11 cellular contexts compared by ENCODE assay signal in the genomic region with DNA sequence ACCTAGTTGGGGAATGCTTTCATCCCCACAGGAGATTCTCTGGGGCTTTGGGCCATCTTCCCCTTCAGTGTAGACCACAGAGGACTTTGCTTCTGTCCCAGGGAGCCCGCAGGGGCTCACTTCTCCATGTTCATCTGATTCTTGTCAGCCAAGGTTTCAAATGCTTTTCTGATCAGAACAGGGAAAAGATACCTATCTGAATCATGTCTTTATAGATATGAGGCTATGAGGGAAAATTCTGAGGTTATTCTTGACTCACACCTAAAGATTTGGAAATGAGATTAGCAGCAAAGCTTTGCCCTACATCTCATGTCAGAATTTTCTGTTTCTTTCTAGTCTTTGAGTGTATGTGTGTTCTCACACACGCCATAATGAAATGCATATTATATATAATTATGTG. TPM values are rescaled to one million over a fixed set of nuclear protein-coding genes. Genes with fewer than 3 reads are reported as not detected.
A peak's percentile ranks its signal among the peaks of the same experiment; 100 is the strongest.
DNase-seq lines count a peak whose midpoint lies in the region; ATAC-seq and TF ChIP-seq lines count a peak whose summit lies in the region.
"Had no signal": no experiment of that assay in that cellular context is flagged by ENCODE, and none has a peak within 500 bp of the region (broad histone marks: within the 10 kb centered on the region; RNA-seq: fewer than 3 reads in every experiment).

No MANE protein-coding gene starts in this region.

- DNase-seq in naive thymus-derived CD8-positive, alpha-beta T cell, result no peak
- no peak for DNase-seq in RKO (ENCODE audit: low spot score)
- no peak for DNase-seq in SIG-M5 (lab: John Stamatoyannopoulos, UW)
- DNase-seq in NCI-H446 (lab: John Stamatoyannopoulos, UW), result no peak
- DNase-seq: amniotic stem cell, NCI-H1105 treated with DMSO at 0.1 percent for 48 hours, PC-9 had no signal

- H3K9me3 ChIP-seq in SU-DHL-6 (ENCODE audit: insufficient read depth, low read length), result no peaks in the 10 kb centered on the region

- no peak overlapping the region for H3K9ac ChIP-seq in SU-DHL-6 (ENCODE audit: low read length)

- peak; percentile 15 for ATAC-seq in GM18519 (IDR thresholded peaks at IDR 0.05; ENCODE audit: low FRiP score, unreplicated experiment)
- ATAC-seq in HG02610 (IDR thresholded peaks at IDR 0.05; ENCODE audit: unreplicated experiment), result peak; percentile 8
- ATAC-seq in naive thymus-derived CD8-positive, alpha-beta T cell, result peak in 1 of 2 donors; percentile 20

- no peaks in the 10 kb centered on the region for H3K9me3 Mint-ChIP-seq in naive thymus-derived CD8-positive, alpha-beta T cell

- no peaks in the 10 kb centered on the region for H3K9me2 ChIP-seq in SU-DHL-6 (replicated peaks; ENCODE audit: insufficient read depth, low read length)

- H3K4me1 Mint-ChIP-seq in naive thymus-derived CD8-positive, alpha-beta T cell, result peaks cover 42 to 84% (median 75%) of the 10 kb centered on the region in 4 donors

- peaks cover 32% of the 10 kb centered on the region for H3F3A ChIP-seq in SU-DHL-6 (ENCODE audit: insufficient read depth)

- H3K4me2 ChIP-seq in SU-DHL-6 (ENCODE audit: low read depth, low read length, poor library complexity, severe bottlenecking), result no peak overlapping the region
- H3K4me2 ChIP-seq: PC-9 had no signal

- H3K27ac ChIP-seq in SU-DHL-6 (ENCODE audit: low read depth, low read length), result peak overlapping the region; percentile 32; the same call in 1 of the 2 replicates
- H3K27ac ChIP-seq: HL-60, PC-9 had no signal

- peaks cover 63% of the 10 kb centered on the region for H3K36me3 ChIP-seq in SU-DHL-6 (ENCODE audit: low read length)

- H3K27me3 Mint-ChIP-seq in naive thymus-derived CD8-positive, alpha-beta T cell, result no peaks in the 10 kb centered on the region

- H3K79me2 ChIP-seq in SU-DHL-6 (ENCODE audit: insufficient read depth, low read length), result peaks cover 23% of the 10 kb centered on the region

- H2AFZ ChIP-seq in SU-DHL-6 (ENCODE audit: low read depth, low read length, severe bottlenecking), result no peak overlapping the region
- H2AFZ ChIP-seq: PC-9 had no signal

- H4K20me1 ChIP-seq in SU-DHL-6 (ENCODE audit: low read depth, low read length), result peaks cover 23% of the 10 kb centered on the region

- no peak overlapping the region for H3K4me3 ChIP-seq in SU-DHL-6 (ENCODE audit: insufficient read depth, low read length, poor library complexity, severe bottlenecking)
- H3K4me3 ChIP-seq: PC-9 had no signal

- peak overlapping the region in 9 of 10 donors; percentile 22 to 70 (median 55) for H3K4me3 Mint-ChIP-seq in naive thymus-derived CD8-positive, alpha-beta T cell

- no peaks in the 10 kb centered on the region for H3K27me3 ChIP-seq in SU-DHL-6 (ENCODE audit: low read length)

- POLR2A ChIA-PET in naive thymus-derived CD8-positive, alpha-beta T cell (lab: Charles Lee), result interaction anchor here (0.7 to 1.7 kb wide), 3 partner anchors 10 to 31 kb away, joined by 3 to 4 read pairs (median 3); no protein-coding TSS in a partner anchor

- H3K27ac Mint-ChIP-seq in naive thymus-derived CD8-positive, alpha-beta T cell, result peak overlapping the region; percentile 77 to 99 (median 92)

- peaks cover 15 to 90% (median 49%) of the 10 kb centered on the region in 3 donors for H3K36me3 Mint-ChIP-seq in naive thymus-derived CD8-positive, alpha-beta T cell

- TF ChIP-seq CTCF in SU-DHL-6 (IDR thresholded peaks at IDR 0.05; ENCODE audit: insufficient read depth, low read length, poor library complexity, severe bottlenecking), result no peak

RNA-seq across cellular contexts. Expression of a gene that starts 53.3 kb away (rescaled TPM):
- 10 to 100 TPM; 14.8 to 15.1 TPM for total RNA-seq in naive thymus-derived CD8-positive, alpha-beta T cell
- polyA plus RNA-seq in naive thymus-derived CD8-positive, alpha-beta T cell, result 10 to 100 TPM in 1 of 3 donors, 1 to 10 TPM in 2; 4.2 to 10.2 (median 7.2) TPM
